Comparison of ENCODE assay signal across 21 cellular contexts in genomic region chr7:26525413-26526287, GRCh38.
DNase-seq lines count a peak whose midpoint lies in the region; ATAC-seq and TF ChIP-seq lines count a peak whose summit lies in the region.
"Had no signal": no experiment of that assay in that cellular context is flagged by ENCODE, and none has a peak within 500 bp of the region (broad histone marks: within the 10 kb centered on the region; RNA-seq: fewer than 3 reads in every experiment).

No MANE protein-coding gene starts in this region.

- H3K27me3 ChIP-seq in transverse colon = peaks cover 3% of the 10 kb centered on the region
- H3K27me3 ChIP-seq: cardiac muscle cell had no signal

- no peak for ATAC-seq in HG03095 (IDR thresholded peaks at IDR 0.05; ENCODE audit: unreplicated experiment)
- ATAC-seq: activated naive CD8-positive, alpha-beta T cell treated with anti-CD3 and anti-CD28 coated beads, Interleukin-2, amount 50 U/mL, for 24 hours; activated T-cell treated with anti-CD3 and anti-CD28 coated beads, Interleukin-2, amount 50 U/mL, for 72 hours; left lobe of liver; Panc1; SK-N-SH treated with all-trans-retinoic acid at 6 μM for 48 hours had no signal

- H3K4me1 ChIP-seq in transverse colon = no peaks in the 10 kb centered on the region
- H3K4me1 ChIP-seq: parathyroid adenoma had no signal

- no peak for TF ChIP-seq EP300 in transverse colon (IDR thresholded peaks at IDR 0.05; ENCODE audit: low read depth)

- H3K9me3 ChIP-seq in transverse colon = no peaks in the 10 kb centered on the region

- H3K4me3 ChIP-seq in transverse colon = no peak overlapping the region
- H3K4me3 ChIP-seq: cardiac muscle cell had no signal

- no peak overlapping the region for H3K27ac ChIP-seq in transverse colon
- H3K27ac ChIP-seq: cardiac muscle cell, parathyroid adenoma had no signal

- no peak for TF ChIP-seq CTCF in transverse colon (IDR thresholded peaks at IDR 0.05)

- TF ChIP-seq POLR2A in transverse colon (IDR thresholded peaks at IDR 0.05) = no peak

- in situ Hi-C loops in transverse colon (cut with MboI; ENCODE audit: low pct_ligation_motif_present in 1 of 4, low pct_unique_long_range_greater_than_20kb in 1 of 4, low sequenced_read_pairs in 3 of 4) = no loop called here

- intact Hi-C loops in transverse colon (cut with DNase I; ENCODE audit: low total_unique reads) = no loop called here

- H3K36me3 ChIP-seq in transverse colon = no peaks in the 10 kb centered on the region
- H3K36me3 ChIP-seq: cardiac muscle cell had no signal

- WGBS in transverse colon (ENCODE audit: low coverage in 1 of 2), 2 donors = 31 to 44% methylated on average over 7 to 17 of the region's 17 CpGs

- peak; percentile 64 for DNase-seq in NCI-H2107 treated with DMSO at 0.1 percent for 48 hours (lab: John Stamatoyannopoulos, UW; ENCODE audit: unreplicated experiment)
- no peak for DNase-seq in NCI-H2107 (lab: John Stamatoyannopoulos, UW)
- DNase-seq in NCI-H2227 (lab: John Stamatoyannopoulos, UW; ENCODE audit: unreplicated experiment) = peak; percentile 68
- DNase-seq in SHP77 (lab: John Stamatoyannopoulos, UW) = peak; percentile 97
- peak; percentile 28 for DNase-seq in transverse colon
- DNase-seq in activated CD4-positive, alpha-beta T cell treated with anti-CD3 and anti-CD28 coated beads, Interleukin-2, amount 50 U/mL, for 4 hours = no peak
- DNase-seq in NCI-H128 (lab: John Stamatoyannopoulos, UW; ENCODE audit: unreplicated experiment) = no peak
- DNase-seq: activated CD4-positive, alpha-beta T cell treated with anti-CD3 and anti-CD28 coated beads, Interleukin-2, amount 50 U/mL, for 48 hours; activated naive CD8-positive, alpha-beta T cell treated with anti-CD3 and anti-CD28 coated beads, Interleukin-2, amount 50 U/mL, for 24 hours; activated T-cell treated with anti-CD3 and anti-CD28 coated beads, Interleukin-2, amount 50 U/mL, for 72 hours; CD4-positive, alpha-beta memory T cell; effector memory CD4-positive, alpha-beta T cell; HCEC 1CT; IMR-90; NCI-H2171 had no signal

Comparison
In these comparisons a context has a peak if more than half of its experiments do, and no peak if none do; other contexts are left out.
1. DNase-seq: peak in NCI-H2107 treated with DMSO at 0.1 percent for 48 hours (single experiment), NCI-H2227 (single experiment), SHP77 (2 of 2) and transverse colon (single experiment); none in NCI-H2107 (single experiment), activated CD4-positive, alpha-beta T cell treated with anti-CD3 and anti-CD28 coated beads, Interleukin-2, amount 50 U/mL, for 4 hours (0 of 2) and NCI-H128 (single experiment).